Comparison of ENCODE assay signal across 15 cellular contexts in genomic region chr9:32940740-32941139, GRCh38.
"Had no signal": no experiment of that assay in that cellular context is flagged by ENCODE, and none has a peak within 500 bp of the region (broad histone marks: within the 10 kb centered on the region; RNA-seq: fewer than 3 reads in every experiment).

No MANE protein-coding gene starts in this region.

- ATAC-seq: effector memory CD8-positive, alpha-beta T cell; gastrocnemius medialis; heart right ventricle; left lobe of liver; mucosa of descending colon; naive thymus-derived CD8-positive, alpha-beta T cell had no signal

- H3K4me1 ChIP-seq: esophagus squamous epithelium, gastrocnemius medialis, heart right ventricle, right atrium auricular region, sigmoid colon had no signal

- H3K9me3 ChIP-seq: esophagus squamous epithelium, gastrocnemius medialis, mucosa of descending colon, right atrium auricular region, sigmoid colon had no signal

- H3K36me3 ChIP-seq: esophagus squamous epithelium, gastrocnemius medialis, heart right ventricle, right atrium auricular region, sigmoid colon had no signal

- H3K27me3 ChIP-seq: esophagus squamous epithelium, gastrocnemius medialis, heart right ventricle, right atrium auricular region, sigmoid colon had no signal

- DNase-seq: effector memory CD8-positive, alpha-beta T cell; esophagus squamous epithelium; gastrocnemius medialis; heart right ventricle; hypothalamus; kidney glomerular epithelial cell; mucosa of descending colon; naive thymus-derived CD8-positive, alpha-beta T cell; posterior cingulate gyrus; sigmoid colon; stimulated activated naive CD4-positive, alpha-beta T cell treated with Interleukin-2 at 50 U/mL for 16 hours had no signal

- H3K27ac ChIP-seq: epithelial cell of prostate, esophagus squamous epithelium, gastrocnemius medialis, heart right ventricle, right atrium auricular region, sigmoid colon, skin epidermis had no signal

- H3K4me3 ChIP-seq: esophagus squamous epithelium, gastrocnemius medialis, heart right ventricle, mucosa of descending colon, right atrium auricular region, sigmoid colon, skin epidermis had no signal
